32 cellular contexts compared by ENCODE assay signal in the genomic region with DNA sequence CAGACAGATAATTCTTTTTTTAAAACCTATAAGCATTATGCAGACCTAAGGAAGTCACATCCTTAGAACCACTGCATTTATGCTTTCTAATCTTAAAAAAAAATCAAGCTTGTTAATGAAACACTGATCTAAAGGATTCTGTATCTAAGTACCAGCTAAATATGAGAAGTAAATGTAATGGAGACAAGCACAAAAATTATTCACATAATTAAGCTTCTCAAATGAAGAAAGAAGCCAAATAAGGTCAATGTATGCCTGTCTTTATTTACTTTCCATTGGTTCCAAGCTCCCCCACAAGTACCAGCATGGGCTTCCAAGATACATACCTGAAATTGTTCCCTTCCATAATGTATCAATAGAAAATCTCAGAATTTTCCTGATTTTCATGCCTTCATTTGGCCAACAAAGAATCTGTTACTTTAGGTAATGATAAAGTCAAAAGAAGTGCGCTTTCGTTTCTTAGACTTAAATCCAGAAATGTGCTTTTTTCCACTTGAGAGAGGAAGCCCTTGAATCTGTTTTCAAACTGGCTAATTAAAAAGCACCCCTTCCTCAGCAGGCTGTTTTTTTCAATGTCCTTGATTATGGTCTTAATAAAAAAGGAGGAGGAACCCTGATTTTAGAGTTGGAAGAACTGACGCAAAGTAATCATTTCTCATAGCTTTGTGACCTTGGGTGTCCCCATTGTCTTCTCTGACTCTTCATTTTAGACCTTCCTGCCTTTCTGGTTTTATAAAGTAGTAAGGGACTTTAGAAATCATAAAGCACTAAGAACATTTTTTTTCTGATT. TPM values are rescaled to one million over a fixed set of nuclear protein-coding genes. Genes with fewer than 3 reads are reported as not detected.
A peak's percentile ranks its signal among the peaks of the same experiment; 100 is the strongest.
DNase-seq lines count a peak whose midpoint lies in the region; TF ChIP-seq lines count a peak whose summit lies in the region.
"Had no signal": no experiment of that assay in that cellular context is flagged by ENCODE, and none has a peak within 500 bp of the region (broad histone marks: within the 10 kb centered on the region; RNA-seq: fewer than 3 reads in every experiment).

No MANE protein-coding gene starts in this region.

- no peak overlapping the region for H3K4me2 ChIP-seq in neural cell (ENCODE audit: low read length)
- H3K4me2 ChIP-seq: GM23338 had no signal

- no peak overlapping the region for H3K4me3 Mint-ChIP-seq in HFFc6
- H3K4me3 Mint-ChIP-seq: activated CD8-positive, alpha-beta memory T cell treated with anti-CD3 and anti-CD28 coated beads, Interleukin-2, amount 10 ng/mL, durations not matched to agents 7 days and 5 days; activated naive CD8-positive, alpha-beta T cell treated with anti-CD3 and anti-CD28 coated beads for 36 hours; activated T-cell treated with anti-CD3 and anti-CD28 coated beads, Interleukin-2, amount 50 U/mL, for 4 hours; effector memory CD8-positive, alpha-beta T cell; GM23338; stimulated activated effector memory CD8-positive, alpha-beta T cell treated with anti-CD3 and anti-CD28 coated beads, Interleukin-12 subunit alpha, Interleukin-12 subunit beta, amount 100 ng/mL, for 72 hours; T-helper 1 cell treated with Interleukin-12 subunit alpha and Interleukin-12 subunit beta and Interleukin-4 antibody, amounts not matched to agents 30 μg/mL and 1 μg/mL, for 36 hours had no signal

- TF ChIP-seq RAD21 in neural cell (conservative IDR thresholded peaks at IDR 0.05): no peak

- TF ChIP-seq EP300 in neural cell (conservative IDR thresholded peaks at IDR 0.05; ENCODE audit: poor library complexity, severe bottlenecking) (no peak), transverse colon (IDR thresholded peaks at IDR 0.05; ENCODE audit: low read depth) (no peak)

- peak; percentile 78 for DNase-seq in amniotic epithelial cell (ENCODE audit: low read depth)
- DNase-seq in fibroblast of pulmonary artery (ENCODE audit: low read depth): peak; percentile 60
- DNase-seq in transverse colon: no peak
- DNase-seq in NCI-H1436 (lab: John Stamatoyannopoulos, UW): no peak
- no peak for DNase-seq in effector CD4-positive, alpha-beta T cell
- DNase-seq in HFFc6: no peak
- DNase-seq: activated B cell treated with CpG ODN at 0.5 μM for 24 hours; activated CD8-positive, alpha-beta memory T cell treated with anti-CD3 and anti-CD28 coated beads, Interleukin-2, amount 10 ng/mL, durations not matched to agents 7 days and 5 days; activated gamma-delta T cell; activated naive CD8-positive, alpha-beta T cell treated with anti-CD3 and anti-CD28 coated beads for 36 hours; activated T-cell treated with anti-CD3 and anti-CD28 coated beads, Interleukin-2, amount 50 U/mL, for 4 hours; CD4-positive, alpha-beta memory T cell; effector memory CD8-positive, alpha-beta T cell; esophagus squamous epithelium; gastrocnemius medialis; KG1; MG63; NCI-H1417; NCI-H2081; NCI-H2227 treated with DMSO at 0.1 percent for 48 hours; NCI-H526 treated with DMSO at 0.1 percent for 48 hours; NK-92 treated with Interleukin-12 subunit alpha and Interleukin-12 subunit beta, amount 100 ng/mL, for 24 hours; posterior cingulate gyrus; right lobe of liver; upper lobe of left lung had no signal

- no peaks in the 10 kb centered on the region for H3K27me3 ChIP-seq in neural cell (ENCODE audit: insufficient read depth, low read depth, low read length)
- no peaks in the 10 kb centered on the region for H3K27me3 ChIP-seq in transverse colon
- H3K27me3 ChIP-seq: ascending aorta, esophagus squamous epithelium, gastrocnemius medialis, MG63, right lobe of liver, upper lobe of left lung had no signal

- H3K4me1 Mint-ChIP-seq in HFFc6 (ENCODE audit: low read depth): peaks cover 20% of the 10 kb centered on the region

- in situ Hi-C loops in transverse colon (cut with MboI; ENCODE audit: low pct_ligation_motif_present in 1 of 4, low pct_unique_long_range_greater_than_20kb in 1 of 4, low sequenced_read_pairs in 3 of 4): loop anchor here in 2 of 4 donors (10.0 to 25.0 kb wide), 3 partner anchors 202 to 300 kb away; a partner anchor contains a TSS

- peaks cover 6% of the 10 kb centered on the region for H3K27me3 Mint-ChIP-seq in HFFc6 (ENCODE audit: insufficient read depth)
- H3K27me3 Mint-ChIP-seq: activated B cell treated with CpG ODN at 0.5 μM for 24 hours; activated CD8-positive, alpha-beta memory T cell treated with anti-CD3 and anti-CD28 coated beads, Interleukin-2, amount 10 ng/mL, durations not matched to agents 7 days and 5 days; activated naive CD8-positive, alpha-beta T cell treated with anti-CD3 and anti-CD28 coated beads for 36 hours; CD4-positive, alpha-beta memory T cell; effector memory CD8-positive, alpha-beta T cell had no signal

- TF ChIP-seq POLR2A in transverse colon (IDR thresholded peaks at IDR 0.05): no peak

- intact Hi-C loops in transverse colon (cut with DNase I; ENCODE audit: low total_unique reads): no loop called here

- H3K4me3 ChIP-seq in fibroblast of pulmonary artery (replicated peaks; ENCODE audit: low read depth, low read length): no peak overlapping the region
- H3K4me3 ChIP-seq in neural cell (ENCODE audit: low read length): peak overlapping the region; percentile 79
- H3K4me3 ChIP-seq in transverse colon: peak overlapping the region in 2 of 4 donors; percentile 63 to 96
- H3K4me3 ChIP-seq: gastrocnemius medialis, GM23338, lung, MG63, right lobe of liver had no signal

- H3K9me3 ChIP-seq in neural cell (ENCODE audit: low read length): no peaks in the 10 kb centered on the region
- no peaks in the 10 kb centered on the region for H3K9me3 ChIP-seq in transverse colon
- H3K9me3 ChIP-seq: ascending aorta, esophagus squamous epithelium, gastrocnemius medialis, MG63, right lobe of liver, upper lobe of left lung had no signal

- H4K20me1 ChIP-seq in neural cell (ENCODE audit: insufficient read depth): no peaks in the 10 kb centered on the region

- no peak for TF ChIP-seq CTCF in fibroblast of pulmonary artery (IDR thresholded peaks at IDR 0.05; ENCODE audit: low read length, missing control alignments)
- no peak for TF ChIP-seq CTCF in neural cell (IDR thresholded peaks at IDR 0.05; ENCODE audit: poor library complexity, severe bottlenecking)
- TF ChIP-seq CTCF in transverse colon (IDR thresholded peaks at IDR 0.05): no peak
- no peak for TF ChIP-seq CTCF in HFFc6 (IDR thresholded peaks at IDR 0.05)

- no peaks in the 10 kb centered on the region for H3K36me3 Mint-ChIP-seq in HFFc6 (ENCODE audit: low read depth)

- H3K79me2 ChIP-seq in neural cell (replicated peaks; ENCODE audit: insufficient read depth, low read length): peaks cover 32% of the 10 kb centered on the region

- 94 to 95% methylated on average over 3 of the region's 3 CpGs for WGBS in transverse colon (ENCODE audit: low coverage in 1 of 2), 2 donors

- no peak overlapping the region for H3K9ac ChIP-seq in neural cell (ENCODE audit: low read length)

- no peak overlapping the region for H2AFZ ChIP-seq in neural cell (ENCODE audit: low read depth, low read length)
- H2AFZ ChIP-seq: GM23338 had no signal

- no peak overlapping the region for H3K27ac Mint-ChIP-seq in HFFc6
- H3K27ac Mint-ChIP-seq: activated B cell treated with CpG ODN at 0.5 μM for 24 hours; activated CD8-positive, alpha-beta memory T cell treated with anti-CD3 and anti-CD28 coated beads, Interleukin-2, amount 10 ng/mL, durations not matched to agents 7 days and 5 days; activated naive CD8-positive, alpha-beta T cell treated with anti-CD3 and anti-CD28 coated beads for 36 hours; effector memory CD8-positive, alpha-beta T cell; GM23338; stimulated activated effector memory CD8-positive, alpha-beta T cell treated with anti-CD3 and anti-CD28 coated beads, Interleukin-12 subunit alpha, Interleukin-12 subunit beta, amount 100 ng/mL, for 72 hours; T-helper 1 cell treated with Interleukin-12 subunit alpha and Interleukin-12 subunit beta and Interleukin-4 antibody, amounts not matched to agents 30 μg/mL and 1 μg/mL, for 36 hours had no signal

- peaks cover 0 to 16% (median 4%) of the 10 kb centered on the region in 4 donors for H3K4me1 ChIP-seq in transverse colon
- H3K4me1 ChIP-seq: ascending aorta had no signal

- H3F3A ChIP-seq in neural cell (ENCODE audit: insufficient read depth, low read length, poor library complexity, severe bottlenecking): no peaks in the 10 kb centered on the region

- H3K9me2 ChIP-seq in neural cell (ENCODE audit: insufficient read depth, low read length): no peaks in the 10 kb centered on the region

- H3K9me3 Mint-ChIP-seq in HFFc6: no peaks in the 10 kb centered on the region
- H3K9me3 Mint-ChIP-seq: activated B cell treated with CpG ODN at 0.5 μM for 24 hours; activated naive CD8-positive, alpha-beta T cell treated with anti-CD3 and anti-CD28 coated beads for 36 hours; activated T-cell treated with anti-CD3 and anti-CD28 coated beads, Interleukin-2, amount 50 U/mL, for 4 hours; CD4-positive, alpha-beta memory T cell; effector memory CD8-positive, alpha-beta T cell; GM23338; stimulated activated effector memory CD8-positive, alpha-beta T cell treated with anti-CD3 and anti-CD28 coated beads, Interleukin-12 subunit alpha, Interleukin-12 subunit beta, amount 100 ng/mL, for 72 hours; T-helper 1 cell treated with Interleukin-12 subunit alpha and Interleukin-12 subunit beta and Interleukin-4 antibody, amounts not matched to agents 30 μg/mL and 1 μg/mL, for 36 hours had no signal

- peaks cover 11% of the 10 kb centered on the region for H3K36me3 ChIP-seq in neural cell (ENCODE audit: insufficient read depth, low read length)
- no peaks in the 10 kb centered on the region for H3K36me3 ChIP-seq in transverse colon
- H3K36me3 ChIP-seq: gastrocnemius medialis, MG63, right lobe of liver had no signal

- H3K27ac ChIP-seq in neural cell (ENCODE audit: low read length) (peak overlapping the region; percentile 14), transverse colon (peak overlapping the region; percentile 32 to 96 (median 92))
- H3K27ac ChIP-seq: gastrocnemius medialis, HL-60, right lobe of liver had no signal

TF ChIP-seq in neural cell, 6 proteins besides CTCF, POLR2A, EP300 and RAD21 (continues in another document):
- TF ChIP-seq POLR2AphosphoS5 (IDR thresholded peaks at IDR 0.05): no peak
- TF ChIP-seq EZH2 (IDR thresholded peaks at IDR 0.05; ENCODE audit: borderline replicate concordance, insufficient read depth, low read length, poor library complexity, severe bottlenecking): no peak
- TF ChIP-seq MXI1 (conservative IDR thresholded peaks at IDR 0.05; ENCODE audit: poor library complexity, severe bottlenecking): no peak
- no peak for TF ChIP-seq SMC3 (conservative IDR thresholded peaks at IDR 0.05; ENCODE audit: poor library complexity)

RNA-seq across cellular contexts. Expression of a gene that starts 3.8 kb away (rescaled TPM):
- 166 and 189 TPM in 2 replicates for polyA plus RNA-seq in neural cell
- polyA minus RNA-seq in neural cell: 238 and 265 TPM in 2 replicates
- total RNA-seq in transverse colon: 100 to 1,000 TPM in 1 of 4 donors, 10 to 100 TPM in 3; 22.1 to 132 (median 68.9) TPM
- total RNA-seq in HFFc6 (2021; fragmentation: NEBNext Ultra II Directional; extraction: Animal tissue kit (Norgen Biotek cat#: 25700)): 1 to 10 TPM; 4.4 to 7.6 (median 5.9) TPM

Comparison
In these comparisons a context has a peak if more than half of its experiments do, and no peak if none do; other contexts are left out.
1. DNase-seq: peak in amniotic epithelial cell (single experiment) and fibroblast of pulmonary artery (single experiment); none in transverse colon (single experiment), NCI-H1436 (single experiment), effector CD4-positive, alpha-beta T cell (single experiment) and HFFc6 (single experiment).